In genomic region chr11:1203505-1204271, GRCh38 we compare ENCODE assay signal across 15 cellular contexts. TPM values are rescaled to one million over a fixed set of nuclear protein-coding genes. Genes with fewer than 3 reads are reported as not detected.
DNase-seq lines count a peak whose midpoint lies in the region; ATAC-seq and TF ChIP-seq lines count a peak whose summit lies in the region.
"Had no signal": no experiment of that assay in that cellular context is flagged by ENCODE, and none has a peak within 500 bp of the region (broad histone marks: within the 10 kb centered on the region; RNA-seq: fewer than 3 reads in every experiment).

No MANE protein-coding gene starts in this region.

- peaks cover 2% of the 10 kb centered on the region for H3K9me3 Mint-ChIP-seq in glutamatergic neuron (ENCODE audit: unreplicated experiment)
- H3K9me3 Mint-ChIP-seq: nephron progenitor cell had no signal

- no peak for TF ChIP-seq CTCF in IMR-90 (conservative IDR thresholded peaks at IDR 0.05; ENCODE audit: low read depth, low read length)
- no peak for TF ChIP-seq CTCF in glutamatergic neuron (IDR thresholded peaks at IDR 0.05; ENCODE audit: partially characterized antibody, unreplicated experiment)
- no peak for TF ChIP-seq CTCF in foreskin keratinocyte (conservative IDR thresholded peaks at IDR 0.05)

- no peak overlapping the region for H3K4ac ChIP-seq in IMR-90 (ENCODE audit: low read depth, low read length)

- H3K4me3 Mint-ChIP-seq in glutamatergic neuron (ENCODE audit: unreplicated experiment) = no peak overlapping the region
- H3K4me3 Mint-ChIP-seq: nephron progenitor cell had no signal

- BruUV-seq in IMR-90 (replicated peaks; lab: Mats Ljungman, UMichigan) = no TSS peak

- POLR2A ChIA-PET in IMR-90 (lab: Charles Lee; ENCODE audit: unreplicated experiment) = no interaction called here

- 66% methylated on average over 8 of the region's 30 CpGs; no CpG with 5 or more reads in 1 of the 2 experiments for WGBS in IMR-90 (ENCODE audit: extremely low coverage in 2 of 2, insufficient read length in 1 of 2), 2 experiments

- H2AK5ac ChIP-seq in IMR-90 (ENCODE audit: low read depth, low read length) = no peak overlapping the region

- dilution Hi-C loops in IMR-90 (cut with HindIII; ENCODE audit: low sequenced_read_pairs, unreplicated experiment) = no loop called here

- no peaks in the 10 kb centered on the region for H3K36me3 ChIP-seq in IMR-90 (ENCODE audit: control insufficient read depth, insufficient read depth, low read length)
- H3K36me3 ChIP-seq: tibial nerve had no signal

- no peak overlapping the region for H3K27ac ChIP-seq in IMR-90 (ENCODE audit: insufficient read depth, low read length)
- no peak overlapping the region for H3K27ac ChIP-seq in foreskin keratinocyte
- H3K27ac ChIP-seq: 22Rv1, tibial nerve had no signal

- no peak for TF ChIP-seq POLR2A in IMR-90 (IDR thresholded peaks at IDR 0.05; ENCODE audit: low read depth, low read length)

- no peak overlapping the region for H3K4me2 ChIP-seq in IMR-90 (ENCODE audit: low read depth, low read length)

- H3K27me3 ChIP-seq in IMR-90 (ENCODE audit: control insufficient read depth, insufficient read depth, low read length) (peaks cover 16% of the 10 kb centered on the region; the same call in 1 of the 2 replicates), foreskin keratinocyte (peaks cover 27% of the 10 kb centered on the region)

- no peak overlapping the region for H2BK20ac ChIP-seq in IMR-90 (ENCODE audit: low read depth, low read length)

- no peak overlapping the region for H2BK5ac ChIP-seq in IMR-90 (ENCODE audit: low read depth, low read length, poor library complexity, severe bottlenecking)

- intact Hi-C loops in IMR-90 (cut with micrococcal nuclease) = loop anchor here (1.0 to 2.0 kb wide), 2 partner anchors 89 to 312 kb away; no protein-coding TSS in a partner anchor
- intact Hi-C loops in posterior vena cava (cut with DNase I) = loop anchor here (2.0 to 5.0 kb wide), 2 partner anchors 313 to 314 kb away; no protein-coding TSS in a partner anchor

- H4K8ac ChIP-seq in IMR-90 (ENCODE audit: low read depth in 2 of 2, low read length in 2 of 2) = no peak overlapping the region

- ATAC-seq in IMR-90 (ENCODE audit: low read depth) = no peak
- no peak for ATAC-seq in foreskin keratinocyte

- no peaks in the 10 kb centered on the region for H3K4me1 ChIP-seq in IMR-90 (ENCODE audit: control insufficient read depth, insufficient read depth, low read length)
- no peaks in the 10 kb centered on the region for H3K4me1 ChIP-seq in foreskin keratinocyte
- H3K4me1 ChIP-seq: Caco-2 had no signal

- H3K23ac ChIP-seq in IMR-90 (ENCODE audit: low read depth, low read length) = no peak overlapping the region

- no peaks in the 10 kb centered on the region for H3K9me1 ChIP-seq in IMR-90 (ENCODE audit: insufficient read depth, low read length)

- CTCF ChIA-PET in IMR-90 (lab: Yijun Ruan, JAX) = no interaction called here

- H3K36me3 Mint-ChIP-seq in glutamatergic neuron (ENCODE audit: unreplicated experiment) = no peaks in the 10 kb centered on the region

- TF ChIP-seq RAD21 in IMR-90 (IDR thresholded peaks at IDR 0.05; ENCODE audit: low read length) = no peak

- H2AFZ ChIP-seq in IMR-90 (replicated peaks; ENCODE audit: low read length, poor library complexity) = peak overlapping the region; percentile 84

- no peak overlapping the region for H3K9ac ChIP-seq in IMR-90 (ENCODE audit: low read depth, low read length)

- H2BK120ac ChIP-seq in IMR-90 (ENCODE audit: low read depth, low read length) = no peak overlapping the region

- in situ Hi-C loops in IMR-90 (cut with MboI; ENCODE audit: low sequenced_read_pairs) = loop anchor here (25.0 kb wide), 1 partner anchor 309 kb away; no protein-coding TSS in a partner anchor

- no peaks in the 10 kb centered on the region for H3K9me3 ChIP-seq in IMR-90 (ENCODE audit: control insufficient read depth, insufficient read depth, low read length)
- H3K9me3 ChIP-seq: Caco-2, tibial nerve had no signal

- no peak overlapping the region for H3K4me3 ChIP-seq in IMR-90 (ENCODE audit: insufficient read depth, low read depth, low read length)
- H3K4me3 ChIP-seq: tibial nerve had no signal

- no peak overlapping the region for H4K5ac ChIP-seq in IMR-90 (ENCODE audit: low read depth, low read length)

- peaks cover 2% of the 10 kb centered on the region for H3K27me3 Mint-ChIP-seq in glutamatergic neuron (ENCODE audit: unreplicated experiment)

- DNase-seq in NCI-H2196 (lab: John Stamatoyannopoulos, UW; ENCODE audit: unreplicated experiment) = peak; percentile 20
- no peak for DNase-seq in NCI-H2196 treated with DMSO at 0.1 percent for 48 hours (lab: John Stamatoyannopoulos, UW; ENCODE audit: unreplicated experiment)
- no peak for DNase-seq in IMR-90
- DNase-seq in glutamatergic neuron = peak; percentile 15
- peak; percentile 72 for DNase-seq in posterior vena cava (ENCODE audit: low spot score)
- no peak for DNase-seq in foreskin keratinocyte
- DNase-seq in NCI-H1436 (lab: John Stamatoyannopoulos, UW) = no peak
- DNase-seq in mucosa of gallbladder (ENCODE audit: low spot score) = no peak
- DNase-seq: SHP77 had no signal

- H3K18ac ChIP-seq in IMR-90 (ENCODE audit: low read depth, low read length) = no peak overlapping the region

- H4K91ac ChIP-seq in IMR-90 (ENCODE audit: insufficient read depth, low read depth, low read length) = no peak overlapping the region

- H3K27ac Mint-ChIP-seq in glutamatergic neuron (ENCODE audit: unreplicated experiment) = no peak overlapping the region
- H3K27ac Mint-ChIP-seq: nephron progenitor cell had no signal

- H3K79me1 ChIP-seq in IMR-90 (ENCODE audit: low read depth in 1 of 2, low read length in 2 of 2) = no peaks in the 10 kb centered on the region

- peak overlapping the region; percentile 81 for H2AK9ac ChIP-seq in IMR-90 (replicated peaks; ENCODE audit: low read depth, low read length, poor library complexity)

- no peaks in the 10 kb centered on the region; the same call in 1 of the 2 replicates for H4K20me1 ChIP-seq in IMR-90 (ENCODE audit: insufficient read depth, low read length)

- no peak overlapping the region for H3K14ac ChIP-seq in IMR-90 (replicated peaks; ENCODE audit: low read depth, low read length)

- H3K56ac ChIP-seq in IMR-90 (ENCODE audit: extremely low read depth, insufficient read depth, low read length) = no peak overlapping the region

- no peak overlapping the region for H2BK15ac ChIP-seq in IMR-90 (ENCODE audit: low read depth, low read length)

- H3K4me1 Mint-ChIP-seq in glutamatergic neuron (ENCODE audit: low read depth, unreplicated experiment) = no peaks in the 10 kb centered on the region
- H3K4me1 Mint-ChIP-seq: nephron progenitor cell had no signal

TF ChIP-seq in IMR-90, 13 proteins besides CTCF, POLR2A, EP300 and RAD21:
- TF ChIP-seq FOS (IDR thresholded peaks at IDR 0.05; ENCODE audit: low read depth, low read length) = no peak
- no peak for TF ChIP-seq MXI1 (IDR thresholded peaks at IDR 0.05; ENCODE audit: borderline replicate concordance, low read depth, low read length)
- no peak for TF ChIP-seq RCOR1 (IDR thresholded peaks at IDR 0.05; ENCODE audit: insufficient replicate concordance, low read length)
- no peak for TF ChIP-seq NFE2L2 (IDR thresholded peaks at IDR 0.05; ENCODE audit: low read depth, low read length)
- no peak for TF ChIP-seq BHLHE40 (IDR thresholded peaks at IDR 0.05; ENCODE audit: low read depth, low read length)
- TF ChIP-seq CHD1 (IDR thresholded peaks at IDR 0.05; ENCODE audit: low read depth, low read length) = no peak
- TF ChIP-seq SMC3 (IDR thresholded peaks at IDR 0.05; ENCODE audit: low read depth, low read length) = no peak
- no peak for TF ChIP-seq MAZ (IDR thresholded peaks at IDR 0.05; ENCODE audit: borderline replicate concordance, low read depth, low read length)
- no peak for TF ChIP-seq USF2 (IDR thresholded peaks at IDR 0.05; ENCODE audit: low read depth, low read length)
- TF ChIP-seq ELK1 (IDR thresholded peaks at IDR 0.05; ENCODE audit: borderline replicate concordance, low read depth, low read length) = no peak
- no peak for TF ChIP-seq RFX5 (IDR thresholded peaks at IDR 0.05; ENCODE audit: low read depth, low read length)
- TF ChIP-seq CEBPB (IDR thresholded peaks at IDR 0.05; ENCODE audit: low read depth, low read length) = no peak
- no peak for TF ChIP-seq MAFK (IDR thresholded peaks at IDR 0.05; ENCODE audit: low read depth, low read length)

RNA-seq across cellular contexts. Expression of gene MUC5B, which starts 19.2 kb away (rescaled TPM):
- total RNA-seq in IMR-90 (2012; rRNA removed) (not detected in 2 replicates), glutamatergic neuron (ENCODE audit: unreplicated experiment) (not detected), posterior vena cava (under 1 TPM in 1 of 2 donors, not detected in 1; 0.69 TPM), foreskin keratinocyte (not detected in 2 replicates), mucosa of gallbladder (8,095 TPM)
- polyA plus RNA-seq in IMR-90 (2012; rRNA removed) (not detected in 2 replicates), foreskin keratinocyte (not detected in 2 replicates)
- not detected in 2 replicates for polyA plus RNA-seq in IMR-90 (2012; cell fraction: cytosol; rRNA removed)
- not detected in 2 replicates for polyA plus RNA-seq in IMR-90 (2012; cell fraction: nucleus; rRNA removed; ENCODE audit: low replicate concordance)
- total RNA-seq: astrocyte, Caco-2 had no signal

RNA-seq across cellular contexts. Expression of gene MUC5AC, which starts 45.9 kb away (rescaled TPM):
- total RNA-seq in IMR-90 (2012; rRNA removed) (not detected in 2 replicates), glutamatergic neuron (ENCODE audit: unreplicated experiment) (not detected), posterior vena cava (not detected), foreskin keratinocyte (not detected in 2 replicates), mucosa of gallbladder (18.6 TPM)
- polyA plus RNA-seq in IMR-90 (2012; rRNA removed) (0.01 and 0.02 TPM in 2 replicates), foreskin keratinocyte (not detected in 2 replicates)
- under 0.01 TPM in 1 of 2 replicates, not detected in the other for polyA plus RNA-seq in IMR-90 (2012; cell fraction: cytosol; rRNA removed)
- under 0.01 and 0.01 TPM in 2 replicates for polyA plus RNA-seq in IMR-90 (2012; cell fraction: nucleus; rRNA removed; ENCODE audit: low replicate concordance)
- total RNA-seq: astrocyte, NCI-H460, tibial nerve had no signal

Comparison
In these comparisons a context has a peak if more than half of its experiments do, and no peak if none do; other contexts are left out.
1. DNase-seq: peak in NCI-H2196 (single experiment), glutamatergic neuron (single experiment) and posterior vena cava (single experiment); none in NCI-H2196 treated with DMSO at 0.1 percent for 48 hours (single experiment), IMR-90 (single experiment), foreskin keratinocyte (0 of 2), NCI-H1436 (single experiment) and mucosa of gallbladder (single experiment).
2. RNA of gene MUC5B, which starts 19.2 kb away (total RNA-seq): 8,095 TPM in mucosa of gallbladder (single experiment); 0.69 TPM in posterior vena cava, not detected in glutamatergic neuron (single experiment), not detected in IMR-90 and not detected in foreskin keratinocyte; every median in the first group is over 1,000 times any median in the second.
3. RNA of gene MUC5AC, which starts 45.9 kb away (total RNA-seq): 18.6 TPM in mucosa of gallbladder (single experiment); not detected in IMR-90, not detected in glutamatergic neuron (single experiment), not detected in posterior vena cava and not detected in foreskin keratinocyte; every median in the first group is over 10 times any median in the second.